ENCODE assay signal across 17 cellular contexts in the genomic region with DNA sequence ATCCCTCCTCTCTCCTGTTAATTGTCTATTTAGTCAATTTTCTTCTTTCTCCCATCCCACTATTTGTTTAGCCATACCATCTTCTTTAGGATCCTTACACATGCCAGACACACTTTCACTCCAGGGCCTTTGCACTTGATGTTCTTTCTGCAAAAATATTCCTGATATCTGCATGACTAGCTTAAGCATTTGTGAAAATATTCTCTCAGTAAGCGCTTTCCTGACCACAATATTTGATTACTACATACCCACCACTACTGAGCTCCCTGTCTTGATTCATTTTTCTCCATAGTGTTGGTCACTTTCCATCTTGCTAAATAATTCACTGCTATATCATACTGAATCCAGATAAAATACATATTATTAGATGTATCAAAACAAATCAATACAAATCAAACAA.
"Had no signal": no experiment of that assay in that cellular context is flagged by ENCODE, and none has a peak within 500 bp of the region (broad histone marks: within the 10 kb centered on the region; RNA-seq: fewer than 3 reads in every experiment).

No MANE protein-coding gene starts in this region.

- DNase-seq: activated CD4-positive, alpha-beta T cell treated with anti-CD3 and anti-CD28 coated beads for 36 hours; activated CD4-positive, alpha-beta T cell treated with anti-CD3 and anti-CD28 coated beads, Interleukin-2, amount 50 U/mL, for 48 hours; activated effector memory CD4-positive, alpha-beta T cell treated with Interleukin-2 at 50 U/mL for 16 hours; activated naive CD4-positive, alpha-beta T cell treated with anti-CD3 and anti-CD28 coated beads for 36 hours; activated naive CD8-positive, alpha-beta T cell treated with anti-CD3 and anti-CD28 coated beads, Interleukin-2, amount 10 ng/mL, durations not matched to agents 7 days and 5 days; activated T-cell treated with anti-CD3 and anti-CD28 coated beads, Interleukin-2, amount 50 U/mL, for 72 hours; anterior cingulate cortex; gastrocnemius medialis; hippocampal formation; left cardiac atrium; mucosa of descending colon; occipital lobe; stimulated activated CD4-positive, alpha-beta T cell treated with anti-CD3 and anti-CD28 coated beads, Interleukin-15, amount 100 ng/mL, for 24 hours; T-helper 9 cell had no signal

- H3K4me2 ChIP-seq: smooth muscle cell had no signal

- H3K4me1 ChIP-seq: gastrocnemius medialis had no signal

- H3K27ac ChIP-seq: epithelial cell of prostate, gastrocnemius medialis, thoracic aorta had no signal

- H3K36me3 ChIP-seq: gastrocnemius medialis, thoracic aorta had no signal

- H3K4me3 ChIP-seq: gastrocnemius medialis, mucosa of descending colon, smooth muscle cell, thoracic aorta had no signal

- H3K27me3 ChIP-seq: gastrocnemius medialis had no signal

- H3K9me3 ChIP-seq: gastrocnemius medialis, mucosa of descending colon, thoracic aorta had no signal
